25 cellular contexts compared by ENCODE assay signal in genomic region chr15:37873336-37873735, GRCh38.
A peak's percentile ranks its signal among the peaks of the same experiment; 100 is the strongest.
DNase-seq lines count a peak whose midpoint lies in the region; ATAC-seq and TF ChIP-seq lines count a peak whose summit lies in the region.
"Had no signal": no experiment of that assay in that cellular context is flagged by ENCODE, and none has a peak within 500 bp of the region (broad histone marks: within the 10 kb centered on the region; RNA-seq: fewer than 3 reads in every experiment).

No MANE protein-coding gene starts in this region.

- H3K79me2 ChIP-seq in GM23248 (ENCODE audit: insufficient read depth), result no peaks in the 10 kb centered on the region
- no peaks in the 10 kb centered on the region for H3K79me2 ChIP-seq in SK-N-SH (ENCODE audit: insufficient read depth)
- H3K79me2 ChIP-seq in neural cell (replicated peaks; ENCODE audit: insufficient read depth, low read length), result peaks cover 36% of the 10 kb centered on the region

- ATAC-seq in HG02571 (IDR thresholded peaks at IDR 0.05; ENCODE audit: unreplicated experiment), result no peak
- ATAC-seq: effector memory CD8-positive, alpha-beta T cell; left lung; sciatic nerve; T-helper 17 cell had no signal

- H3K9me2 ChIP-seq in GM23248 (ENCODE audit: insufficient read depth) (no peaks in the 10 kb centered on the region), SK-N-SH (no peaks in the 10 kb centered on the region), neural cell (ENCODE audit: insufficient read depth, low read length) (no peaks in the 10 kb centered on the region)

- in situ Hi-C loops in GM23248 (cut with MboI), result no loop called here

- no peak overlapping the region for H3K27ac ChIP-seq in GM23248
- H3K27ac ChIP-seq in SK-N-SH (ENCODE audit: low read depth in 2 of 2, low read length in 1 of 2), result peak overlapping the region; percentile 36 to 99; a peak in 3 of 4 replicates
- H3K27ac ChIP-seq in neural cell (ENCODE audit: low read length), result peak overlapping the region; percentile 60
- H3K27ac ChIP-seq in dorsolateral prefrontal cortex, result no peak overlapping the region
- H3K27ac ChIP-seq: BLaER1, cardiac muscle cell, coronary artery, left lung, tibial nerve had no signal

- peak overlapping the region; percentile 81; the same call in 1 of the 2 replicates for H2AFZ ChIP-seq in GM23248
- peak overlapping the region; percentile 91 for H2AFZ ChIP-seq in SK-N-SH (ENCODE audit: low read depth)
- no peak overlapping the region for H2AFZ ChIP-seq in neural cell (ENCODE audit: low read depth, low read length)

- H3K36me3 ChIP-seq in GM23248 (ENCODE audit: low read depth), result no peaks in the 10 kb centered on the region
- H3K36me3 ChIP-seq in SK-N-SH (replicated peaks in 1 of 2; ENCODE audit: control insufficient read depth in 1 of 2, insufficient read depth in 2 of 2, low read length in 1 of 2), result no peaks in the 10 kb centered on the region
- no peaks in the 10 kb centered on the region for H3K36me3 ChIP-seq in neural cell (ENCODE audit: insufficient read depth, low read length)
- H3K36me3 ChIP-seq: BLaER1, cardiac muscle cell, left lung, tibial nerve had no signal

- TF ChIP-seq RAD21 in SK-N-SH (IDR thresholded peaks at IDR 0.05; ENCODE audit: low read length), result no peak
- no peak for TF ChIP-seq RAD21 in neural cell (conservative IDR thresholded peaks at IDR 0.05)

- no peaks in the 10 kb centered on the region for H3K27me3 ChIP-seq in GM23248 (replicated peaks; ENCODE audit: insufficient read depth)
- no peaks in the 10 kb centered on the region for H3K27me3 ChIP-seq in SK-N-SH (ENCODE audit: insufficient read depth)
- H3K27me3 ChIP-seq in neural cell (ENCODE audit: insufficient read depth, low read depth, low read length), result no peaks in the 10 kb centered on the region
- H3K27me3 ChIP-seq in dorsolateral prefrontal cortex, result peaks cover 0 to 9% (median 0%) of the 10 kb centered on the region in 45 donors
- H3K27me3 ChIP-seq: BLaER1, cardiac muscle cell, left lung, tibial nerve had no signal

- H3K4me1 ChIP-seq in GM23248 (ENCODE audit: insufficient read depth), result peaks cover 31% of the 10 kb centered on the region
- H3K4me1 ChIP-seq in SK-N-SH (ENCODE audit: control insufficient read depth in 1 of 2, insufficient read depth in 2 of 2, low read depth in 1 of 2, low read length in 1 of 2), result peaks cover 10 to 49% of the 10 kb centered on the region in 2 experiments
- H3K4me1 ChIP-seq: BLaER1, left lung, tibial nerve had no signal

- WGBS in GM23248 (ENCODE audit: low coverage in 1 of 2, low lambda C conversion rate in 2 of 2, missing lambda C conversion rate in 2 of 2), 2 experiments, result 5 to 11% methylated on average over 3 of the region's 3 CpGs
- 6% methylated on average over 3 of the region's 3 CpGs for WGBS in SK-N-SH (ENCODE audit: low lambda C conversion rate)

- H3K9ac ChIP-seq in GM23248 (no peak overlapping the region), SK-N-SH (peak overlapping the region; percentile 47; the same call in 1 of the 2 replicates), neural cell (ENCODE audit: low read length) (no peak overlapping the region)
- H3K9ac ChIP-seq: BLaER1 had no signal

- H3F3A ChIP-seq in GM23248 (ENCODE audit: insufficient read depth), result peaks cover 9% of the 10 kb centered on the region
- H3F3A ChIP-seq in SK-N-SH (replicated peaks; ENCODE audit: insufficient read depth), result peaks cover 12% of the 10 kb centered on the region
- no peaks in the 10 kb centered on the region for H3F3A ChIP-seq in neural cell (ENCODE audit: insufficient read depth, low read length, poor library complexity, severe bottlenecking)

- H3K4me2 ChIP-seq in GM23248 (ENCODE audit: unreplicated experiment), result peak overlapping the region; percentile 32
- H3K4me2 ChIP-seq in SK-N-SH, result peak overlapping the region; percentile 77
- H3K4me2 ChIP-seq in neural cell (ENCODE audit: low read length), result no peak overlapping the region
- H3K4me2 ChIP-seq: BLaER1 had no signal

- intact Hi-C loops in dorsolateral prefrontal cortex (cut with DNase I), result no loop called here

- TF ChIP-seq CTCF in SK-N-SH (IDR thresholded peaks at IDR 0.05) (no peak), neural cell (IDR thresholded peaks at IDR 0.05; ENCODE audit: poor library complexity, severe bottlenecking) (no peak), dorsolateral prefrontal cortex (IDR thresholded peaks at IDR 0.05 in 54 of 56, conservative IDR thresholded peaks at IDR 0.05 in 2 of 56; ENCODE audit: low read depth in 1 of 56, partially characterized antibody in 56 of 56) (no peak)

- TF ChIP-seq EP300 in SK-N-SH (IDR thresholded peaks at IDR 0.05; ENCODE audit: borderline replicate concordance in 1 of 2, low read depth in 1 of 2, low read length in 1 of 2) (no peak), neural cell (conservative IDR thresholded peaks at IDR 0.05; ENCODE audit: poor library complexity, severe bottlenecking) (no peak)

- DNase-seq in GM23248, result peak; percentile 62
- no peak for DNase-seq in SK-N-SH
- DNase-seq in fibroblast of peridontal ligament (ENCODE audit: extremely low read depth), result peak; percentile 26
- DNase-seq in NCI-H1105 (lab: John Stamatoyannopoulos, UW), result no peak
- DNase-seq in dorsolateral prefrontal cortex, result no peak
- DNase-seq: activated effector memory CD4-positive, alpha-beta T cell treated with anti-CD3 and anti-CD28 coated beads, Interleukin-2, amount 50 U/mL, for 16 hours; activated naive CD8-positive, alpha-beta T cell treated with anti-CD3 and anti-CD28 coated beads for 36 hours; activated T-cell treated with anti-CD3 and anti-CD28 coated beads, Interleukin-2, amount 50 U/mL, for 24 hours; effector memory CD8-positive, alpha-beta T cell; HFFc6; NCI-H1048; NCI-H187; NCI-H446 treated with DMSO at 0.1 percent for 48 hours; NK-92 treated with Interleukin-12 subunit alpha and Interleukin-12 subunit beta, amount 100 ng/mL, for 24 hours; stimulated activated CD4-positive, alpha-beta T cell treated with anti-CD3 and anti-CD28 coated beads, Interleukin-12 subunit alpha, Interleukin-12 subunit beta, amount 100 ng/mL, for 4 hours; stimulated activated CD4-positive, alpha-beta T cell treated with anti-CD3 and anti-CD28 coated beads, Interleukin-4, amount 100 ng/mL, for 1 hour; T-helper 17 cell had no signal

- H4K20me1 ChIP-seq in GM23248 (ENCODE audit: insufficient read depth) (no peaks in the 10 kb centered on the region), SK-N-SH (ENCODE audit: insufficient read depth) (no peaks in the 10 kb centered on the region), neural cell (ENCODE audit: insufficient read depth) (no peaks in the 10 kb centered on the region)
- H4K20me1 ChIP-seq: BLaER1 had no signal

- POLR2A ChIA-PET in SK-N-SH (lab: Yijun Ruan, JAX), result interaction anchor here (0.6 to 2.8 kb wide), 7 partner anchors 49 to 778 kb away, joined by 3 to 11 read pairs (median 8); no protein-coding TSS in a partner anchor

- CTCF ChIA-PET in SK-N-SH (lab: Yijun Ruan, JAX), result interaction anchor here (0.7 to 1.5 kb wide), 6 partner anchors 36 to 778 kb away, joined by 3 to 5 read pairs (median 4); no protein-coding TSS in a partner anchor

- H3K9me3 ChIP-seq in GM23248 (ENCODE audit: low read depth) (no peaks in the 10 kb centered on the region), SK-N-SH (no peaks in the 10 kb centered on the region), neural cell (ENCODE audit: low read length) (no peaks in the 10 kb centered on the region)
- H3K9me3 ChIP-seq: BLaER1, left lung, tibial nerve had no signal

- H3K4me3 ChIP-seq in GM23248 (no peak overlapping the region), SK-N-SH (ENCODE audit: low read depth in 2 of 2, low read length in 1 of 2) (no peak overlapping the region), neural cell (ENCODE audit: low read length) (no peak overlapping the region), dorsolateral prefrontal cortex (no peak overlapping the region)
- H3K4me3 ChIP-seq: BLaER1, cardiac muscle cell, coronary artery, left lung, tibial nerve had no signal

TF ChIP-seq in SK-N-SH, 30 proteins besides CTCF, POLR2A, EP300 and RAD21 (continues in another document):
- peak; percentile 32; the same call in 1 of the 2 replicates for TF ChIP-seq PBX3 (IDR thresholded peaks at IDR 0.05)
- TF ChIP-seq GATA2 (CRISPR knock-in tag; IDR thresholded peaks at IDR 0.05), result 0 out of 2 replicates have a peak, but pooled peaks have one; percentile 27
- TF ChIP-seq RFX5 (IDR thresholded peaks at IDR 0.05; ENCODE audit: low read length), result no peak
- TF ChIP-seq RXRA (IDR thresholded peaks at IDR 0.05; ENCODE audit: borderline replicate concordance, low read depth), result no peak

TF ChIP-seq in neural cell, 6 proteins besides CTCF, POLR2A, EP300 and RAD21:
- TF ChIP-seq TAF1 (IDR thresholded peaks at IDR 0.05; ENCODE audit: low read depth) (no peak), EZH2 (IDR thresholded peaks at IDR 0.05; ENCODE audit: borderline replicate concordance, insufficient read depth, low read length, poor library complexity, severe bottlenecking) (no peak), MXI1 (conservative IDR thresholded peaks at IDR 0.05; ENCODE audit: poor library complexity, severe bottlenecking) (no peak), SMC3 (conservative IDR thresholded peaks at IDR 0.05; ENCODE audit: poor library complexity) (no peak), REST (IDR thresholded peaks at IDR 0.05; ENCODE audit: borderline replicate concordance) (no peak), POLR2AphosphoS5 (IDR thresholded peaks at IDR 0.05) (no peak)
TF ChIP-seq in neural cell: peak in this region for 0.

Comparison
In these comparisons a context has a peak if more than half of its experiments do, and no peak if none do; other contexts are left out.
1. DNase-seq: peak in GM23248 (single experiment) and fibroblast of peridontal ligament (single experiment); none in SK-N-SH (single experiment), NCI-H1105 (single experiment) and dorsolateral prefrontal cortex (0 of 10).
2. H3K27ac ChIP-seq: peak in SK-N-SH (2 of 2) and neural cell (single experiment); none in GM23248 (single experiment) and dorsolateral prefrontal cortex (0 of 59).